4 cellular contexts compared by ENCODE assay signal in the genomic region with DNA sequence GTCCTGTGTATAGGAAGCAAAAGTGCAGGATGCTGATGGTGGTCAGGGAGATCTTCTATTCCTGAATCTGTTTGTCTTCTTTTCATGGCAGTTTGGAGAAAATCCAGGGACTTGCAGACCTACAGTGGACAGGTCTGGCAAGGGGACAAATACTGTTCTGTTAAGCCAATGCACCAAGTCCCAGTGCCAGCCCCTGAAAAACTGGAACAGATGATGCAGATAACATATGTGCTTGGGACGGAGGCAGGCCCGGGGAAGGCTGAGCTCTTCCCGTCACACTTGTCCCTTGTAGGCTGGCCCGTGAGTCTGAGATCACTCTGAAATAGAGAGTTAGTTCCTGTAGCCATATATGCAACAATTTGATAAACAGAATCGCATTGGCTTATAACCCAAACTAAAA.
"Had no signal": no experiment of that assay in that cellular context is flagged by ENCODE, and none has a peak within 500 bp of the region (broad histone marks: within the 10 kb centered on the region; RNA-seq: fewer than 3 reads in every experiment).

No MANE protein-coding gene starts in this region.

- DNase-seq: H9, HCEC 1CT had no signal

- H3K4me3 Mint-ChIP-seq: GM23338, H9, IgD-negative memory B cell had no signal

- H3K4me1 Mint-ChIP-seq: GM23338, H9 had no signal

- H3K27ac Mint-ChIP-seq: GM23338, H9, IgD-negative memory B cell had no signal

- H3K9me3 Mint-ChIP-seq: GM23338, H9, IgD-negative memory B cell had no signal

- H3K27me3 Mint-ChIP-seq: IgD-negative memory B cell had no signal
